ENCODE assay signal across 9 cellular contexts in genomic region chr2:63862802-63863201, GRCh38. TPM values are rescaled to one million over a fixed set of nuclear protein-coding genes. Genes with fewer than 3 reads are reported as not detected.
DNase-seq lines count a peak whose midpoint lies in the region; ATAC-seq, FAIRE-seq and TF ChIP-seq lines count a peak whose summit lies in the region.
"Had no signal": no experiment of that assay in that cellular context is flagged by ENCODE, and none has a peak within 500 bp of the region (broad histone marks: within the 10 kb centered on the region; RNA-seq: fewer than 3 reads in every experiment).

No MANE protein-coding gene starts in this region.

- WGBS in heart right ventricle, 2 donors: 50 to 74% methylated on average over 1 of the region's 1 CpG
- WGBS in small intestine, 3 donors: 12 to 70% (median 53%) methylated on average over 1 of the region's 1 CpG

- no peaks in the 10 kb centered on the region for H3K27me3 Mint-ChIP-seq in activated T-cell treated with anti-CD3 and anti-CD28 coated beads, Interleukin-2, amount 50 U/mL, for 24 hours
- no peaks in the 10 kb centered on the region for H3K27me3 Mint-ChIP-seq in WTC11 (ENCODE audit: low read depth)
- no peaks in the 10 kb centered on the region for H3K27me3 Mint-ChIP-seq in naive thymus-derived CD4-positive, alpha-beta T cell

- no peak for DNase-seq in activated T-cell treated with anti-CD3 and anti-CD28 coated beads, Interleukin-2, amount 50 U/mL, for 24 hours
- DNase-seq in activated T-cell treated with anti-CD3 and anti-CD28 coated beads, Interleukin-2, amount 50 U/mL, for 1 hour: no peak
- no peak for DNase-seq in WTC11 (ENCODE audit: low spot score)
- DNase-seq in heart right ventricle: no peak
- peak; percentile 93 for DNase-seq in small intestine
- no peak for DNase-seq in middle frontal gyrus (ENCODE audit: extremely low spot score, low spot score)
- no peak for DNase-seq in AG08395 (ENCODE audit: low spot score)
- no peak for DNase-seq in naive thymus-derived CD4-positive, alpha-beta T cell
- DNase-seq: glutamatergic neuron had no signal

- H3K36me3 ChIP-seq in heart right ventricle: peaks cover 0 to 94% (median 22%) of the 10 kb centered on the region in 9 donors
- peaks cover 3 to 8% of the 10 kb centered on the region in 2 donors for H3K36me3 ChIP-seq in small intestine (ENCODE audit: control insufficient read depth in 2 of 2, insufficient read depth in 2 of 2, low read length in 2 of 2)
- H3K36me3 ChIP-seq in naive thymus-derived CD4-positive, alpha-beta T cell (ENCODE audit: control insufficient read depth in 2 of 3, insufficient read depth in 3 of 3, low read length in 3 of 3): peaks cover 0 to 19% (median 0%) of the 10 kb centered on the region in 3 experiments

- no peak overlapping the region for H3K4me3 Mint-ChIP-seq in activated T-cell treated with anti-CD3 and anti-CD28 coated beads, Interleukin-2, amount 50 U/mL, for 24 hours
- no peak overlapping the region for H3K4me3 Mint-ChIP-seq in WTC11
- no peak overlapping the region for H3K4me3 Mint-ChIP-seq in naive thymus-derived CD4-positive, alpha-beta T cell

- CTCF ChIA-PET in WTC11 (lab: Charles Lee): no interaction called here
- CTCF ChIA-PET in naive thymus-derived CD4-positive, alpha-beta T cell (lab: Charles Lee): interaction anchor here (0.5 to 7.3 kb wide), 4 partner anchors 8 to 171 kb away, joined by 5 to 92 read pairs (median 29); no protein-coding TSS in a partner anchor

- H3K9me3 ChIP-seq in heart right ventricle (no peaks in the 10 kb centered on the region), small intestine (ENCODE audit: control insufficient read depth, low read depth) (no peaks in the 10 kb centered on the region)
- no peaks in the 10 kb centered on the region for H3K9me3 ChIP-seq in naive thymus-derived CD4-positive, alpha-beta T cell (ENCODE audit: control insufficient read depth in 2 of 3, low read length in 3 of 3)

- POLR2A ChIA-PET in WTC11 (lab: Charles Lee): no interaction called here
- POLR2A ChIA-PET in naive thymus-derived CD4-positive, alpha-beta T cell (lab: Charles Lee): no interaction called here

- ATAC-seq in WTC11 (no peak), heart right ventricle (peak in 3 of 8 donors; percentile 48 to 80 (median 60))
- no peak for ATAC-seq in naive thymus-derived CD4-positive, alpha-beta T cell

- FAIRE-seq in small intestine (lab: Jason Lieb, UNC): peak; percentile 80

- H3K4me1 Mint-ChIP-seq in activated T-cell treated with anti-CD3 and anti-CD28 coated beads, Interleukin-2, amount 50 U/mL, for 24 hours (ENCODE audit: low read depth): peaks cover 56% of the 10 kb centered on the region
- H3K4me1 Mint-ChIP-seq in WTC11: peaks cover 67% of the 10 kb centered on the region
- peaks cover 6 to 46% (median 43%) of the 10 kb centered on the region in 7 donors for H3K4me1 Mint-ChIP-seq in naive thymus-derived CD4-positive, alpha-beta T cell

- peak overlapping the region in 7 of 10 donors; percentile 23 to 67 (median 49) for H3K27ac ChIP-seq in heart right ventricle
- peak overlapping the region in 1 of 2 donors; percentile 20 for H3K27ac ChIP-seq in small intestine (ENCODE audit: low read depth in 1 of 2, low read length in 1 of 2)
- H3K27ac ChIP-seq in naive thymus-derived CD4-positive, alpha-beta T cell (ENCODE audit: low read depth, low read length): no peak overlapping the region

- H3K4me1 ChIP-seq in heart right ventricle: peaks cover 0 to 37% (median 24%) of the 10 kb centered on the region in 9 donors
- H3K4me1 ChIP-seq in small intestine (ENCODE audit: control insufficient read depth in 2 of 2, insufficient read depth in 1 of 2, low read depth in 1 of 2, low read length in 1 of 2): no peaks in the 10 kb centered on the region
- peaks cover 0 to 8% of the 10 kb centered on the region in 2 donors for H3K4me1 ChIP-seq in naive thymus-derived CD4-positive, alpha-beta T cell (ENCODE audit: control insufficient read depth in 2 of 2, insufficient read depth in 2 of 2, low read length in 2 of 2)

- TF ChIP-seq CTCF in WTC11 (IDR thresholded peaks at IDR 0.05) (no peak), heart right ventricle (IDR thresholded peaks at IDR 0.05) (no peak)

- no peaks in the 10 kb centered on the region for H3K9me3 Mint-ChIP-seq in activated T-cell treated with anti-CD3 and anti-CD28 coated beads, Interleukin-2, amount 50 U/mL, for 24 hours
- no peaks in the 10 kb centered on the region for H3K9me3 Mint-ChIP-seq in WTC11
- H3K9me3 Mint-ChIP-seq in naive thymus-derived CD4-positive, alpha-beta T cell: no peaks in the 10 kb centered on the region

- H3K4me3 ChIP-seq in heart right ventricle (no peak overlapping the region), small intestine (ENCODE audit: low read depth in 1 of 2, low read length in 2 of 2) (no peak overlapping the region)
- H3K4me3 ChIP-seq in naive thymus-derived CD4-positive, alpha-beta T cell (ENCODE audit: low read length): no peak overlapping the region

- peaks cover 72% of the 10 kb centered on the region for H3K36me3 Mint-ChIP-seq in activated T-cell treated with anti-CD3 and anti-CD28 coated beads, Interleukin-2, amount 50 U/mL, for 24 hours (ENCODE audit: low read depth)
- H3K36me3 Mint-ChIP-seq in WTC11: peaks cover 89% of the 10 kb centered on the region
- H3K36me3 Mint-ChIP-seq in naive thymus-derived CD4-positive, alpha-beta T cell: peaks cover 0 to 45% (median 21%) of the 10 kb centered on the region in 5 donors

- intact Hi-C loops in heart right ventricle (cut with DNase I): loop anchor here in 4 of 10 donors (5.0 kb wide), 2 partner anchors 166 to 171 kb away; no protein-coding TSS in a partner anchor
- intact Hi-C loops in naive thymus-derived CD4-positive, alpha-beta T cell (cut with micrococcal nuclease): no loop called here

- H3K27ac Mint-ChIP-seq in activated T-cell treated with anti-CD3 and anti-CD28 coated beads, Interleukin-2, amount 50 U/mL, for 24 hours: peak overlapping the region; percentile 80
- H3K27ac Mint-ChIP-seq in WTC11: peak overlapping the region; percentile 82
- no peak overlapping the region for H3K27ac Mint-ChIP-seq in naive thymus-derived CD4-positive, alpha-beta T cell

- H3K27me3 ChIP-seq in heart right ventricle: no peaks in the 10 kb centered on the region
- H3K27me3 ChIP-seq in small intestine (ENCODE audit: control insufficient read depth in 2 of 2, insufficient read depth in 2 of 2, low read length in 2 of 2): no peaks in the 10 kb centered on the region
- no peaks in the 10 kb centered on the region for H3K27me3 ChIP-seq in naive thymus-derived CD4-positive, alpha-beta T cell (ENCODE audit: control insufficient read depth in 2 of 2, insufficient read depth in 2 of 2, low read length in 2 of 2)

TF ChIP-seq in WTC11, 78 proteins besides CTCF, POLR2A, EP300 and RAD21:
- TF ChIP-seq ZNF263 (CRISPR knock-in tag; IDR thresholded peaks at IDR 0.05; ENCODE audit: low read depth) (no peak), HMGA2 (CRISPR knock-in tag; IDR thresholded peaks at IDR 0.05) (no peak), JUN (CRISPR knock-in tag; IDR thresholded peaks at IDR 0.05) (no peak), NR2C2 (CRISPR knock-in tag; IDR thresholded peaks at IDR 0.05) (no peak), CBFB (CRISPR knock-in tag; IDR thresholded peaks at IDR 0.05; ENCODE audit: low read depth) (no peak), ZNF219 (CRISPR knock-in tag; IDR thresholded peaks at IDR 0.05; ENCODE audit: borderline replicate concordance) (no peak)

RNA-seq across cellular contexts. Expression of gene UGP2, which starts 21.1 kb away (rescaled TPM):
- total RNA-seq in WTC11 (2021) (543 to 626 TPM (median 606 TPM) in 3 replicates), heart right ventricle (100 to 1,000 TPM; 250 to 457 (median 371) TPM)
- polyA plus RNA-seq in heart right ventricle (100 to 1,000 TPM; 139 to 632 TPM), small intestine (100 to 1,000 TPM in 2 of 3 donors, 10 to 100 TPM in 1; 73.8 to 156 (median 120) TPM)
- total RNA-seq in naive thymus-derived CD4-positive, alpha-beta T cell: 100 to 1,000 TPM in 2 of 5 experiments, 10 to 100 TPM in 3; 69.5 to 134 (median 92.4) TPM
- 100 to 1,000 TPM; 128 to 135 TPM for polyA plus RNA-seq in naive thymus-derived CD4-positive, alpha-beta T cell

Comparison
In these comparisons a context has a peak if more than half of its experiments do, and no peak if none do; other contexts are left out.
1. H3K27ac Mint-ChIP-seq: peak in activated T-cell treated with anti-CD3 and anti-CD28 coated beads, Interleukin-2, amount 50 U/mL, for 24 hours (single experiment) and WTC11 (single experiment); none in naive thymus-derived CD4-positive, alpha-beta T cell (0 of 9).